ENCODE assay signal across 8 cellular contexts in the genomic region with DNA sequence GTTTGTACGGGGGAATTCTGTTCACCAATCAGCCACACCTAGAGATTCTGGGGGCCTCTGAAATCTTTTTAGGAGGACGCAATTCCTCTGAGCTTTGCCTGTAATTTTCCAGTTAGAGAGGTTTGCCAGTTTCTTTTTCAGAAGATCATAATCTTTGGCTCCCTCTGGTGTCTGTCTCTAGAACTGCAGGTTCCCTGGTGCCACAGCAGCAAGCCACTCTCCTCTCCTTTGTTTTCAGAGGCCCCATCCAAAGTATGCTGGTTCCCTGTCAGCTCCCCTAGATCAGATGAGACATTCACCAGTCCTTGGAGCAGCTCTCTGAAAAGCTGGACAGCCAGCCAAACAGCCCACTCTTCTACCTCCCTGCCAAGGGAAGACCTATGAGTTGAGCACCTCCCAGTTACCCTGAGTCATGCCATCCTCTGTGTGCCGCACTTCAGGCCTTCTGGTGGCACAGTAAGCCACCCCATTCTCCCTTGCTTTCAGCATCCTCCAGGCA. TPM values are rescaled to one million over a fixed set of nuclear protein-coding genes. Genes with fewer than 3 reads are reported as not detected.
DNase-seq lines count a peak whose midpoint lies in the region; ATAC-seq and TF ChIP-seq lines count a peak whose summit lies in the region.

No MANE protein-coding gene starts in this region.

- no peak for TF ChIP-seq EP300 in suprapubic skin (IDR thresholded peaks at IDR 0.05)

- H3K14ac ChIP-seq in neuronal stem cell (ENCODE audit: low read length) = no peak overlapping the region

- H2BK12ac ChIP-seq in neuronal stem cell (ENCODE audit: low read length) = peak overlapping the region; percentile 44

- H3K79me2 ChIP-seq in Loucy (ENCODE audit: insufficient read depth, low read length) = no peaks in the 10 kb centered on the region

- H3K9ac ChIP-seq in Loucy (ENCODE audit: low read depth, low read length, poor library complexity, severe bottlenecking) = no peak overlapping the region
- H3K9ac ChIP-seq in neuronal stem cell (ENCODE audit: low read depth, low read length, poor library complexity) = no peak overlapping the region

- H3K18ac ChIP-seq in neuronal stem cell (ENCODE audit: low read length) = peak overlapping the region; percentile 76

- ATAC-seq in GM21723 (IDR thresholded peaks at IDR 0.05; ENCODE audit: unreplicated experiment) = no peak

- H3F3A ChIP-seq in Loucy (ENCODE audit: low read depth) = no peaks in the 10 kb centered on the region

- no peak overlapping the region for H3K4ac ChIP-seq in neuronal stem cell (ENCODE audit: low read length)

- H2BK15ac ChIP-seq in neuronal stem cell (ENCODE audit: low read length) = no peak overlapping the region

- DNase-seq in DMS114 treated with DMSO at 0.1 percent for 48 hours (lab: John Stamatoyannopoulos, UW; ENCODE audit: unreplicated experiment) = peak; percentile 5
- DNase-seq in SJCRH30 = peak; percentile 87 to 98
- peak; percentile 7 to 38 (median 20) for DNase-seq in activated naive CD4-positive, alpha-beta T cell (lab: John Stamatoyannopoulos, UW)
- peak; percentile 55 to 85 for DNase-seq in foreskin fibroblast
- peak; percentile 83 for DNase-seq in neuronal stem cell (ENCODE audit: low spot score)
- DNase-seq in suprapubic skin (ENCODE audit: low spot score in 2 of 2) = peak; percentile 77 to 83

- H2AFZ ChIP-seq in Loucy (ENCODE audit: low read length) (no peak overlapping the region), neuronal stem cell (ENCODE audit: low read length) (peak overlapping the region; percentile 76)

- H3K4me1 ChIP-seq in Loucy (ENCODE audit: insufficient read depth, low read length, poor library complexity, severe bottlenecking) (no peaks in the 10 kb centered on the region), SJCRH30 (peaks cover 23% of the 10 kb centered on the region), neuronal stem cell (ENCODE audit: control insufficient read depth in 2 of 2, insufficient read depth in 1 of 2, low read depth in 1 of 2, low read length in 2 of 2) (peaks cover 0 to 2% of the 10 kb centered on the region in 2 donors), suprapubic skin (peaks cover 32% of the 10 kb centered on the region)

- peak overlapping the region; percentile 75 for H4K8ac ChIP-seq in neuronal stem cell (ENCODE audit: low read depth, low read length)

- H2AK5ac ChIP-seq in neuronal stem cell (ENCODE audit: low read depth, low read length) = peak overlapping the region; percentile 56

- no CpG with 5 or more reads among the region's 3 CpGs for WGBS in neuronal stem cell (ENCODE audit: extremely low coverage in 2 of 2, insufficient read length in 2 of 2, insufficient replicate concordance in 1 of 2), 2 donors
- WGBS in suprapubic skin = 28% methylated on average over 3 of the region's 3 CpGs

- H3K9me2 ChIP-seq in Loucy (replicated peaks; ENCODE audit: low read depth, low read length) = no peaks in the 10 kb centered on the region

- TF ChIP-seq CTCF in Loucy (conservative IDR thresholded peaks at IDR 0.05; ENCODE audit: low read length) (peak; percentile 87), foreskin fibroblast (IDR thresholded peaks at IDR 0.05; ENCODE audit: low read depth, low read length) (peak; percentile 77), suprapubic skin (IDR thresholded peaks at IDR 0.05) (peak; percentile 92 to 98)

- no peak overlapping the region for H3K4me3 ChIP-seq in Loucy (ENCODE audit: low read length, poor library complexity, severe bottlenecking)
- H3K4me3 ChIP-seq in SJCRH30 = no peak overlapping the region
- no peak overlapping the region for H3K4me3 ChIP-seq in foreskin fibroblast (ENCODE audit: low read depth in 1 of 2, low read length in 2 of 2)
- no peak overlapping the region for H3K4me3 ChIP-seq in neuronal stem cell (ENCODE audit: low read length in 2 of 2)
- no peak overlapping the region for H3K4me3 ChIP-seq in suprapubic skin

- H3K23ac ChIP-seq in neuronal stem cell (ENCODE audit: low read depth, low read length, poor library complexity) = no peak overlapping the region

- H4K20me1 ChIP-seq in Loucy (ENCODE audit: insufficient read depth, low read length, poor library complexity, severe bottlenecking) = no peaks in the 10 kb centered on the region

- no peaks in the 10 kb centered on the region for H3K36me3 ChIP-seq in Loucy (ENCODE audit: insufficient read depth, low read length)
- no peaks in the 10 kb centered on the region for H3K36me3 ChIP-seq in SJCRH30
- no peaks in the 10 kb centered on the region for H3K36me3 ChIP-seq in neuronal stem cell (replicated peaks in 1 of 2; ENCODE audit: control insufficient read depth in 2 of 2, insufficient read depth in 2 of 2, low read length in 2 of 2)
- no peaks in the 10 kb centered on the region for H3K36me3 ChIP-seq in suprapubic skin

- H3K9me3 ChIP-seq in Loucy (ENCODE audit: insufficient read depth, low read depth, low read length) = peaks cover 2% of the 10 kb centered on the region; the same call in 1 of the 2 replicates
- H3K9me3 ChIP-seq in SJCRH30 (replicated peaks) = peaks cover 16% of the 10 kb centered on the region
- H3K9me3 ChIP-seq in neuronal stem cell (replicated peaks in 1 of 2; ENCODE audit: control insufficient read depth in 2 of 2, insufficient read depth in 1 of 2, low read depth in 1 of 2, low read length in 2 of 2) = peaks cover 6 to 17% of the 10 kb centered on the region in 2 donors
- no peaks in the 10 kb centered on the region for H3K9me3 ChIP-seq in suprapubic skin

- no peak overlapping the region for H4K91ac ChIP-seq in neuronal stem cell (ENCODE audit: low read depth, low read length, poor library complexity)

- no peaks in the 10 kb centered on the region for H3K79me1 ChIP-seq in neuronal stem cell (ENCODE audit: low read depth, low read length)

- TF ChIP-seq POLR2A in suprapubic skin (IDR thresholded peaks at IDR 0.05) = no peak

- H3K27ac ChIP-seq in SJCRH30 = no peak overlapping the region
- H3K27ac ChIP-seq in neuronal stem cell (replicated peaks; ENCODE audit: low read length) = no peak overlapping the region
- H3K27ac ChIP-seq in suprapubic skin = peak overlapping the region; percentile 76

- no peak overlapping the region for H2BK120ac ChIP-seq in neuronal stem cell (ENCODE audit: low read depth, low read length)

- H3K27me3 ChIP-seq in Loucy (ENCODE audit: insufficient read depth, low read length, poor library complexity, severe bottlenecking) (no peaks in the 10 kb centered on the region), SJCRH30 (no peaks in the 10 kb centered on the region), neuronal stem cell (ENCODE audit: control insufficient read depth in 3 of 3, insufficient read depth in 3 of 3, low read depth in 1 of 3, low read length in 3 of 3) (peaks cover 0 to 16% (median 0%) of the 10 kb centered on the region in 3 experiments), suprapubic skin (no peaks in the 10 kb centered on the region)

- H3K4me2 ChIP-seq in Loucy (ENCODE audit: low read depth, low read length, poor library complexity, severe bottlenecking) (no peak overlapping the region), neuronal stem cell (ENCODE audit: insufficient read depth, low read length, poor library complexity, severe bottlenecking) (no peak overlapping the region)

- H2BK5ac ChIP-seq in neuronal stem cell (ENCODE audit: low read length) = no peak overlapping the region

RNA-seq across cellular contexts. Expression of a gene that starts 36.1 kb away (rescaled TPM):
- total RNA-seq in SJCRH30 (2014; rRNA removed; shearing (Covaris generic)) = 1.2 and 2.4 TPM in 2 replicates
- polyA plus RNA-seq in neuronal stem cell (2013, experiment 1 of 2) = 1.4 TPM
- 1.1 TPM for polyA plus RNA-seq in neuronal stem cell (2013, experiment 2 of 2)
- 1 to 10 TPM in 3 of 4 donors, under 1 TPM in 1; 0.62 to 3.9 (median 1.5) TPM for total RNA-seq in suprapubic skin

Comparison
In these comparisons a context has a peak if more than half of its experiments do, and no peak if none do; other contexts are left out.
1. DNase-seq: peak in every context shown above with its lines; median percentile 92 in SJCRH30; 83 in neuronal stem cell; 80 in suprapubic skin; 70 in foreskin fibroblast; 20 in activated naive CD4-positive, alpha-beta T cell; 5 in DMS114 treated with DMSO at 0.1 percent for 48 hours.